Comparison of ENCODE assay signal across 9 cellular contexts in the genomic region with DNA sequence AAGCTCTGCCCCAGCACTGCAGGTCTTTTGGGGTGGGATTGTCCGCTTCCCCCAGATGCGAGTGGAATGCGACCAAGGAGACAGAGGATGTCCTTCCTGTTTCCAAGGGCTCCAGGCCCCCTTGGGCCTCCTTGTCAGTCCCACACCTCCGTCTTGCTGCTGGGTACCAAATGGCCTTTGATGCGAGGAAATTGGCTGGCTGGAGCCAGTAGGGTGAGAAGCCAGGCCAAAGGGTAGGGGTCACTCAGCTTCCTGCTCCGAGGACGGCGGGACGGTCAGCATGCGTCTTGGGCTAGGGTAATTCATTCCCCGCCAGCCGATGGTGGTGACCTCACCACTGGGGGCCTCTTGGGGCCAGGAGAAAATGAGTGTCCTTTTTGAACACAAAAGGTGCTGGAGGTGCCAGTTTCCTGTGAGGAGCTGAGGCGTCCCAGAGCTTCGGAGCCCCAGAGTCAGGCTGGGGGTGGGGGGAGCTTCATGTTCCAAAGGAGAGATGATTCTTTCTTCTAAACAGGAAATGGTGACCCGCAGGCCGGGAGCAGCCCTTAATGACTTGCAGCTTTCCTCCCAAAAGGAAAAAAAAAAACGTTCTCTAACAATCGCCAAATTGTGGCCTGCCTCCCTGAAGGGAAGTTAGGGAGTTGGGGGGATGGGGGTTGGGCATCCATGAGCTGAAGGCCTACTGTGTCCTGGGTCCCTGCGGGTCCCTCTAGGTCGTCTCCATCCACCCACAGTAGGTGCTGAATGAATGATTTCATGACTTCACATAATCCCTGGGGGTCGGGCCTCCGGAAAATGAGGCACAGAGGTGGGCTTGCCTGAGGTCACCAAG. TPM values are rescaled to one million over a fixed set of nuclear protein-coding genes. Genes with fewer than 3 reads are reported as not detected.
DNase-seq lines count a peak whose midpoint lies in the region; ATAC-seq, FAIRE-seq and TF ChIP-seq lines count a peak whose summit lies in the region.
"Had no signal": no experiment of that assay in that cellular context is flagged by ENCODE, and none has a peak within 500 bp of the region (broad histone marks: within the 10 kb centered on the region; RNA-seq: fewer than 3 reads in every experiment).

No MANE protein-coding gene starts in this region.

- H4K20me1 ChIP-seq in H1 (replicated peaks in 1 of 2; ENCODE audit: control insufficient read depth in 1 of 2, insufficient read depth in 2 of 2, low read length in 2 of 2), result peaks cover 2 to 4% of the 10 kb centered on the region in 2 experiments

- H3K23me2 ChIP-seq in H1 (ENCODE audit: low read depth, low read length), result no peaks in the 10 kb centered on the region

- peak overlapping the region; percentile 75 for H3K27ac Mint-ChIP-seq in type B pancreatic cell
- H3K27ac Mint-ChIP-seq: T-cell had no signal

- H3K79me1 ChIP-seq in H1 (ENCODE audit: low read depth, low read length) (peaks cover 2% of the 10 kb centered on the region; the same call in 1 of the 2 replicates), mesenchymal stem cell (replicated peaks; ENCODE audit: low read length, poor library complexity, severe bottlenecking) (peaks cover 8% of the 10 kb centered on the region)

- H3K27me3 Mint-ChIP-seq in type B pancreatic cell, result no peaks in the 10 kb centered on the region
- H3K27me3 Mint-ChIP-seq: T-cell had no signal

- H2BK120ac ChIP-seq in H1 (replicated peaks; ENCODE audit: low read depth, low read length) (no peak overlapping the region), mesenchymal stem cell (ENCODE audit: low read depth, low read length) (peak overlapping the region; percentile 98)

- H2BK12ac ChIP-seq in H1 (ENCODE audit: low read depth, low read length), result peak overlapping the region; percentile 90
- peak overlapping the region; percentile 92 to 98 for H2BK12ac ChIP-seq in mesenchymal stem cell (ENCODE audit: low read length in 2 of 2)

- H2BK5ac ChIP-seq in H1 (ENCODE audit: low read depth, low read length) (peak overlapping the region; percentile 93), mesenchymal stem cell (ENCODE audit: low read depth, low read length, poor library complexity, severe bottlenecking) (no peak overlapping the region)

- H3K18ac ChIP-seq in H1 (ENCODE audit: extremely low read depth, low read length) (peak overlapping the region; percentile 28; the same call in 1 of the 2 replicates), mesenchymal stem cell (ENCODE audit: low read depth in 1 of 2, low read length in 2 of 2) (peak overlapping the region; percentile 91 to 96)

- H3K9me3 ChIP-seq in H1 (ENCODE audit: insufficient read depth in 2 of 2, low read depth in 1 of 2, low read length in 1 of 2) (no peaks in the 10 kb centered on the region), mesenchymal stem cell (ENCODE audit: control insufficient read depth, low read length) (no peaks in the 10 kb centered on the region)

- H3K9ac ChIP-seq in H1 (replicated peaks in 1 of 4; ENCODE audit: extremely low read depth in 1 of 4, low read depth in 3 of 4, low read length in 3 of 4) (peak overlapping the region in 1 of 4 experiments; percentile 10; a peak in 2 of 7 replicates), mesenchymal stem cell (ENCODE audit: low read length) (peak overlapping the region; percentile 60)

- no peaks in the 10 kb centered on the region for H3K27me3 ChIP-seq in H1 (replicated peaks in 1 of 4; ENCODE audit: control insufficient read depth in 3 of 4, extremely low read depth in 1 of 4, insufficient read depth in 3 of 4, low read length in 3 of 4)
- H3K27me3 ChIP-seq in mesenchymal stem cell (ENCODE audit: control insufficient read depth in 1 of 2, insufficient read depth in 1 of 2, low read length in 2 of 2), result no peaks in the 10 kb centered on the region

- FAIRE-seq in H1 (lab: Jason Lieb, UNC), result no peak
- FAIRE-seq in GM12892 (lab: Jason Lieb, UNC), result no peak
- FAIRE-seq: H54 had no signal

- H3K4me3 Mint-ChIP-seq in type B pancreatic cell, result peak overlapping the region; percentile 66
- H3K4me3 Mint-ChIP-seq: T-cell had no signal

- peaks cover 0 to 8% of the 10 kb centered on the region in 2 experiments; a peak in 2 of 4 replicates for H3K79me2 ChIP-seq in H1 (ENCODE audit: control insufficient read depth in 1 of 2, insufficient read depth in 2 of 2, low read length in 2 of 2)

- POLR2A ChIA-PET in H1 (lab: Charles Lee; ENCODE audit: partially characterized antibody), result interaction anchor here (0.6 to 15.6 kb wide), 9 partner anchors 8 to 302 kb away, joined by 3 to 287 read pairs (median 4); no protein-coding TSS in a partner anchor

- H3K23ac ChIP-seq in H1 (ENCODE audit: insufficient read length), result no peak overlapping the region
- peak overlapping the region in 1 of 2 experiments; percentile 91 for H3K23ac ChIP-seq in mesenchymal stem cell (ENCODE audit: low read length in 2 of 2)

- DNase-seq in MV-4-11 (lab: John Stamatoyannopoulos, UW) (peak; percentile 39), H1 (ENCODE audit: low read depth in 1 of 2, low spot score in 2 of 2) (peak in 1 of 2 experiments; percentile 59), mesenchymal stem cell (peak; percentile 91), type B pancreatic cell (ENCODE audit: extremely low spot score, unreplicated experiment) (no peak), GM12892 (ENCODE audit: insufficient read length) (no peak), NCI-H128 (lab: John Stamatoyannopoulos, UW; ENCODE audit: unreplicated experiment) (no peak)
- DNase-seq: T-cell had no signal

- no peak overlapping the region for H3K14ac ChIP-seq in H1 (ENCODE audit: insufficient read length)
- peak overlapping the region in 1 of 2 experiments; percentile 89 for H3K14ac ChIP-seq in mesenchymal stem cell (ENCODE audit: low read length in 2 of 2)

- no peak for TF ChIP-seq CTCF in H1 (IDR thresholded peaks at IDR 0.05; ENCODE audit: control extremely low read depth in 1 of 3, insufficient read depth in 1 of 3, low read depth in 1 of 3, low read length in 3 of 3)
- no peak for TF ChIP-seq CTCF in type B pancreatic cell (conservative IDR thresholded peaks at IDR 0.05)

- no peak overlapping the region for H4K8ac ChIP-seq in H1 (ENCODE audit: extremely low read depth, insufficient read depth, low read length)
- peak overlapping the region; percentile 96 for H4K8ac ChIP-seq in mesenchymal stem cell (ENCODE audit: low read length)

- H4K91ac ChIP-seq in H1 (replicated peaks; ENCODE audit: insufficient read length, low read length) (peak overlapping the region; percentile 56), mesenchymal stem cell (ENCODE audit: low read length) (peak overlapping the region; percentile 96)

- peaks cover 20% of the 10 kb centered on the region for H3K36me3 Mint-ChIP-seq in type B pancreatic cell
- H3K36me3 Mint-ChIP-seq: T-cell had no signal

- H3K36me3 ChIP-seq in H1 (ENCODE audit: control insufficient read depth in 2 of 4, insufficient read depth in 4 of 4, low read length in 3 of 4) (peaks cover 0 to 21% (median 0%) of the 10 kb centered on the region in 4 experiments; a peak in 1 of 8 replicates), mesenchymal stem cell (ENCODE audit: control insufficient read depth in 1 of 2, insufficient read depth in 2 of 2, low read depth in 1 of 2, low read length in 2 of 2) (peaks cover 0 to 13% of the 10 kb centered on the region in 2 experiments)

- CTCF ChIA-PET in H1 (lab: Charles Lee; ENCODE audit: partially characterized antibody), result interaction anchor here (0.7 to 21.7 kb wide), 11 partner anchors 8 to 95 kb away, joined by 3 to 514 read pairs (median 4); no protein-coding TSS in a partner anchor

- H3K27ac ChIP-seq in H1 (ENCODE audit: low read depth, low read length) (no peak overlapping the region; the same call in 1 of the 2 replicates), mesenchymal stem cell (ENCODE audit: low read length, poor library complexity, severe bottlenecking) (peak overlapping the region; percentile 32)

- peaks cover 24 to 49% (median 42%) of the 10 kb centered on the region in 4 experiments for H3K4me1 ChIP-seq in H1 (replicated peaks in 1 of 4; ENCODE audit: control insufficient read depth in 3 of 4, insufficient read depth in 4 of 4, low read length in 3 of 4)
- H3K4me1 ChIP-seq in mesenchymal stem cell (ENCODE audit: control insufficient read depth, insufficient read depth, low read depth, low read length), result peaks cover 46% of the 10 kb centered on the region

- ATAC-seq in GM18498 (IDR thresholded peaks at IDR 0.05; ENCODE audit: unreplicated experiment), result no peak
- ATAC-seq: T-cell had no signal

- no peaks in the 10 kb centered on the region for H3K9me3 Mint-ChIP-seq in type B pancreatic cell
- H3K9me3 Mint-ChIP-seq: T-cell had no signal

- no peak overlapping the region for H3K4me3 ChIP-seq in H1 (ENCODE audit: extremely low read depth in 1 of 4, insufficient read depth in 2 of 4, low read depth in 3 of 4, low read length in 4 of 4)
- peak overlapping the region in 1 of 2 experiments; percentile 10 for H3K4me3 ChIP-seq in mesenchymal stem cell (ENCODE audit: insufficient read depth in 1 of 2, low read depth in 1 of 2, low read length in 2 of 2)

- TF ChIP-seq POLR2A in H1 (IDR thresholded peaks at IDR 0.05; ENCODE audit: control extremely low read depth in 1 of 2, low read depth in 2 of 2, low read length in 2 of 2), result no peak
- TF ChIP-seq POLR2A in GM12892 (IDR thresholded peaks at IDR 0.05; ENCODE audit: low read depth, low read length), result no peak

- H3K4me2 ChIP-seq in H1 (ENCODE audit: insufficient read depth in 1 of 2, low read depth in 2 of 2, low read length in 2 of 2), result peak overlapping the region; percentile 12 to 16; a peak in 3 of 4 replicates
- no peak overlapping the region for H3K4me2 ChIP-seq in mesenchymal stem cell (ENCODE audit: low read length, poor library complexity, severe bottlenecking)

- peak overlapping the region; percentile 90; the same call in 1 of the 2 replicates for H2AK5ac ChIP-seq in H1 (ENCODE audit: low read depth, low read length)
- H2AK5ac ChIP-seq in mesenchymal stem cell (ENCODE audit: low read length, severe bottlenecking), result peak overlapping the region; percentile 49

- H3K4ac ChIP-seq in H1 (replicated peaks; ENCODE audit: insufficient read length, low read depth, low read length) (peak overlapping the region; percentile 29), mesenchymal stem cell (ENCODE audit: low read depth in 1 of 2, low read length in 2 of 2) (peak overlapping the region; percentile 86 to 92)

- TF ChIP-seq RAD21 in H1 (IDR thresholded peaks at IDR 0.05 in 1 of 2, conservative IDR thresholded peaks at IDR 0.05 in 1 of 2; ENCODE audit: low read depth in 2 of 2, low read length in 2 of 2), result no peak

- no peak overlapping the region for H4K5ac ChIP-seq in H1 (ENCODE audit: insufficient read length, low read depth, low read length)

- peaks cover 41% of the 10 kb centered on the region for H3K4me1 Mint-ChIP-seq in type B pancreatic cell (ENCODE audit: unreplicated experiment)
- H3K4me1 Mint-ChIP-seq: T-cell had no signal

- 0 out of 2 replicates have a peak overlapping the region, but pooled peaks have one; percentile 80 for H2BK20ac ChIP-seq in H1 (ENCODE audit: low read length)

- H2AFZ ChIP-seq in H1 (ENCODE audit: low read length), result no peak overlapping the region
- H2AFZ ChIP-seq in mesenchymal stem cell (ENCODE audit: low read depth, low read length), result peak overlapping the region; percentile 29

- peak overlapping the region; percentile 81; the same call in 1 of the 2 replicates for H2BK15ac ChIP-seq in H1 (ENCODE audit: low read length)
- H2BK15ac ChIP-seq in mesenchymal stem cell (ENCODE audit: low read depth, poor library complexity, severe bottlenecking), result peak overlapping the region; percentile 41

- 50% methylated on average over 22 of the region's 22 CpGs; no CpG with 5 or more reads in 1 of the 2 experiments for WGBS in H1 (ENCODE audit: extremely low coverage in 1 of 2, insufficient coverage in 1 of 2, insufficient read length in 1 of 2, insufficient replicate concordance in 2 of 2, low coverage in 1 of 2, low lambda C conversion rate in 2 of 2, missing lambda C conversion rate in 1 of 2), 2 experiments
- 3% methylated on average over 18 of the region's 22 CpGs for WGBS in mesenchymal stem cell

- no peak overlapping the region for H3K56ac ChIP-seq in H1 (replicated peaks; ENCODE audit: insufficient read length, low read depth, low read length)

- no peak for TF ChIP-seq EP300 in H1 (IDR thresholded peaks at IDR 0.05; ENCODE audit: borderline replicate concordance in 1 of 2, low read depth in 2 of 2, low read length in 2 of 2)

RNA-seq across cellular contexts. Expression of gene SNAI1, which starts 6.7 kb away (rescaled TPM):
- total RNA-seq in H1 (2021; fragmentation: NEBNext Ultra II Directional; extraction: Animal tissue kit (Norgen Biotek cat#: 25700)), result 6.5 and 7.7 TPM in 2 replicates
- 8.0 and 10.6 TPM in 2 replicates for polyA plus RNA-seq in H1 (2011; rRNA removed)
- polyA plus RNA-seq in H1 (2011; cell fraction: cytosol; rRNA removed), result 2.0 TPM
- 6.6 TPM for polyA plus RNA-seq in H1 (2011; cell fraction: nucleus; rRNA removed)
- 6.9 to 10.2 TPM (median 8.7 TPM) in 4 replicates for polyA plus RNA-seq in H1 (2012, experiment 1 of 2)
- polyA plus RNA-seq in H1 (2012, experiment 2 of 2), result 10.4 TPM
- 6.9 TPM for polyA plus RNA-seq in H1 (2013, experiment 1 of 2)
- polyA plus RNA-seq in H1 (2013, experiment 2 of 2), result 7.0 TPM
- polyA minus RNA-seq in H1 (2011; rRNA and poly(A)+ RNA removed), result 1.3 and 2.7 TPM in 2 replicates
- 2.4 TPM for polyA minus RNA-seq in H1 (2011; cell fraction: cytosol; rRNA and poly(A)+ RNA removed)
- 7.8 TPM for polyA minus RNA-seq in H1 (2011; cell fraction: nucleus; rRNA and poly(A)+ RNA removed)
- 36.2 TPM for polyA plus RNA-seq in mesenchymal stem cell (2013, experiment 1 of 2)
- 36.0 TPM for polyA plus RNA-seq in mesenchymal stem cell (2013, experiment 2 of 2)
- 12.1 and 30.8 TPM in 2 replicates for total RNA-seq in type B pancreatic cell (ENCODE audit: low replicate concordance)
- 0.36 TPM for polyA plus RNA-seq in GM12892 (2012; ENCODE audit: missing spikeins)

RNA-seq across cellular contexts. Expression of gene RNF114, which starts 53.3 kb away (rescaled TPM):
- 81.7 and 82.0 TPM in 2 replicates for total RNA-seq in H1 (2021; fragmentation: NEBNext Ultra II Directional; extraction: Animal tissue kit (Norgen Biotek cat#: 25700))
- polyA plus RNA-seq in H1 (2011; rRNA removed), result 89.9 and 158 TPM in 2 replicates
- polyA plus RNA-seq in H1 (2011; cell fraction: cytosol; rRNA removed), result 160 TPM
- 99.9 TPM for polyA plus RNA-seq in H1 (2011; cell fraction: nucleus; rRNA removed)
- 66.8 to 91.7 TPM (median 75.1 TPM) in 4 replicates for polyA plus RNA-seq in H1 (2012, experiment 1 of 2)
- 39.6 TPM for polyA plus RNA-seq in H1 (2012, experiment 2 of 2)
- polyA plus RNA-seq in H1 (2013, experiment 1 of 2), result 51.2 TPM
- polyA plus RNA-seq in H1 (2013, experiment 2 of 2), result 51.8 TPM
- polyA minus RNA-seq in H1 (2011; rRNA and poly(A)+ RNA removed), result 62.2 and 63.1 TPM in 2 replicates
- 69.6 TPM for polyA minus RNA-seq in H1 (2011; cell fraction: cytosol; rRNA and poly(A)+ RNA removed)
- polyA minus RNA-seq in H1 (2011; cell fraction: nucleus; rRNA and poly(A)+ RNA removed), result 40.6 TPM
- polyA plus RNA-seq in mesenchymal stem cell (2013, experiment 1 of 2), result 37.3 TPM
- 35.5 TPM for polyA plus RNA-seq in mesenchymal stem cell (2013, experiment 2 of 2)
- 62.9 and 72.1 TPM in 2 replicates for total RNA-seq in type B pancreatic cell (ENCODE audit: low replicate concordance)
- 50.3 TPM for polyA plus RNA-seq in GM12892 (2012; ENCODE audit: missing spikeins)

Comparison
In these comparisons a context has a peak if more than half of its experiments do, and no peak if none do; other contexts are left out.
1. DNase-seq: peak in MV-4-11 (single experiment) and mesenchymal stem cell (single experiment); none in type B pancreatic cell (single experiment), GM12892 (single experiment) and NCI-H128 (single experiment).